Comparison of ENCODE assay signal across 1 cellular context in the genomic region with DNA sequence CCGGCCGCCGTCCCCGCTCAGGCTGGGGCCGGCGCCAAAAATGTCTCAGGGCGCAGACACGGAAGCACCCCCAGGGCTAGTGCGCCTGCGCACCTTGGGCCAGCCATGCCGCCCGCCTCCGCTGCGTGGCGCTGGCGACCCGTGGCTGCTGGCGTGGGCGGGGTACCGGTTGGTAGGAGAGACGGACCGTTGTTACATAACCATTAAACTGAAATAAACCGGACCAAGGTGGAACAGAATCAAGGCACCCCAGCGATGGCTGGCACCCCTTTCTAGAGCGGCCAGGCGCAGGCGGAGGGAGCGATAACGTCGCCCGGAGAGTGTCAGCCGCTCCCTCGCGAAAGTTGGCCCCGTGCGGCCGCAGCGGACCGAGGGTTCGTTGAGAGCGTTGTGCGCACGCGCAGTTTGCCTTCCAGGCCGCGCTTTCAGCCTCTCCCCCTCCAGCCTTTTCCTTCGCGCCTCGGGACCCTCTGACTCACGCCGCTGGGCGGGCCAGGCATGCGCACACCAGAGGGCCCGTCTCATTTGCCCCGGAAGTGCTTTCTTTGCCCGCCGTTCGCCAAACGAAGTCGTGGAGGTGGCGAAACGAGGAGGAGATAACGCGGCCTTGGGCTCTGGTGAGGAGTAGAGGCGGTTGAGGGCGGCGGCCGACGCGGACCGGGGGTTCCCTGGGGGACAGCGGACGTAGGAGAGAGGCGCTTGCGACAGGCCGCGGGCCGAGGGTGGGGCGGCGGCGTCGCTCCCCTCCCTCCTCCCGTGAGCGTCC.
TF ChIP-seq lines count a peak whose summit lies in the region.

A gene with protein sequence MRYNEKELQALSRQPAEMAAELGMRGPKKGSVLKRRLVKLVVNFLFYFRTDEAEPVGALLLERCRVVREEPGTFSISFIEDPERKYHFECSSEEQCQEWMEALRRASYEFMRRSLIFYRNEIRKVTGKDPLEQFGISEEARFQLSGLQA (minus strand): TSS at position 45 of the 766 bp plus-strand sequence. CDS start 81 bp downstream, outside the sequence.
A gene with protein sequence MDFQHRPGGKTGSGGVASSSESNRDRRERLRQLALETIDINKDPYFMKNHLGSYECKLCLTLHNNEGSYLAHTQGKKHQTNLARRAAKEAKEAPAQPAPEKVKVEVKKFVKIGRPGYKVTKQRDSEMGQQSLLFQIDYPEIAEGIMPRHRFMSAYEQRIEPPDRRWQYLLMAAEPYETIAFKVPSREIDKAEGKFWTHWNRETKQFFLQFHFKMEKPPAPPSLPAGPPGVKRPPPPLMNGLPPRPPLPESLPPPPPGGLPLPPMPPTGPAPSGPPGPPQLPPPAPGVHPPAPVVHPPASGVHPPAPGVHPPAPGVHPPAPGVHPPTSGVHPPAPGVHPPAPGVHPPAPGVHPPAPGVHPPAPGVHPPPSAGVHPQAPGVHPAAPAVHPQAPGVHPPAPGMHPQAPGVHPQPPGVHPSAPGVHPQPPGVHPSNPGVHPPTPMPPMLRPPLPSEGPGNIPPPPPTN (plus strand): TSS at position 540 of the 766 bp plus-strand sequence. CDS start 6,595 bp downstream, outside the sequence.

TF ChIP-seq in A549, 52 proteins besides CTCF, POLR2A, EP300 and RAD21 (continued from another document):
- TF ChIP-seq, protein P1, sequence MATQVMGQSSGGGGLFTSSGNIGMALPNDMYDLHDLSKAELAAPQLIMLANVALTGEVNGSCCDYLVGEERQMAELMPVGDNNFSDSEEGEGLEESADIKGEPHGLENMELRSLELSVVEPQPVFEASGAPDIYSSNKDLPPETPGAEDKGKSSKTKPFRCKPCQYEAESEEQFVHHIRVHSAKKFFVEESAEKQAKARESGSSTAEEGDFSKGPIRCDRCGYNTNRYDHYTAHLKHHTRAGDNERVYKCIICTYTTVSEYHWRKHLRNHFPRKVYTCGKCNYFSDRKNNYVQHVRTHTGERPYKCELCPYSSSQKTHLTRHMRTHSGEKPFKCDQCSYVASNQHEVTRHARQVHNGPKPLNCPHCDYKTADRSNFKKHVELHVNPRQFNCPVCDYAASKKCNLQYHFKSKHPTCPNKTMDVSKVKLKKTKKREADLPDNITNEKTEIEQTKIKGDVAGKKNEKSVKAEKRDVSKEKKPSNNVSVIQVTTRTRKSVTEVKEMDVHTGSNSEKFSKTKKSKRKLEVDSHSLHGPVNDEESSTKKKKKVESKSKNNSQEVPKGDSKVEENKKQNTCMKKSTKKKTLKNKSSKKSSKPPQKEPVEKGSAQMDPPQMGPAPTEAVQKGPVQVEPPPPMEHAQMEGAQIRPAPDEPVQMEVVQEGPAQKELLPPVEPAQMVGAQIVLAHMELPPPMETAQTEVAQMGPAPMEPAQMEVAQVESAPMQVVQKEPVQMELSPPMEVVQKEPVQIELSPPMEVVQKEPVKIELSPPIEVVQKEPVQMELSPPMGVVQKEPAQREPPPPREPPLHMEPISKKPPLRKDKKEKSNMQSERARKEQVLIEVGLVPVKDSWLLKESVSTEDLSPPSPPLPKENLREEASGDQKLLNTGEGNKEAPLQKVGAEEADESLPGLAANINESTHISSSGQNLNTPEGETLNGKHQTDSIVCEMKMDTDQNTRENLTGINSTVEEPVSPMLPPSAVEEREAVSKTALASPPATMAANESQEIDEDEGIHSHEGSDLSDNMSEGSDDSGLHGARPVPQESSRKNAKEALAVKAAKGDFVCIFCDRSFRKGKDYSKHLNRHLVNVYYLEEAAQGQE (IDR thresholded peaks at IDR 0.05), result no peak
- TF ChIP-seq, protein P2, sequence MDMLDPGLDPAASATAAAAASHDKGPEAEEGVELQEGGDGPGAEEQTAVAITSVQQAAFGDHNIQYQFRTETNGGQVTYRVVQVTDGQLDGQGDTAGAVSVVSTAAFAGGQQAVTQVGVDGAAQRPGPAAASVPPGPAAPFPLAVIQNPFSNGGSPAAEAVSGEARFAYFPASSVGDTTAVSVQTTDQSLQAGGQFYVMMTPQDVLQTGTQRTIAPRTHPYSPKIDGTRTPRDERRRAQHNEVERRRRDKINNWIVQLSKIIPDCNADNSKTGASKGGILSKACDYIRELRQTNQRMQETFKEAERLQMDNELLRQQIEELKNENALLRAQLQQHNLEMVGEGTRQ (IDR thresholded peaks at IDR 0.05), result 0 out of 2 replicates have a peak, but pooled peaks have one; percentile 30
- TF ChIP-seq HOXB5 (CRISPR knock-in tag; IDR thresholded peaks at IDR 0.05), result peak; percentile 54; the same call in 1 of the 2 replicates
- TF ChIP-seq, protein P3, sequence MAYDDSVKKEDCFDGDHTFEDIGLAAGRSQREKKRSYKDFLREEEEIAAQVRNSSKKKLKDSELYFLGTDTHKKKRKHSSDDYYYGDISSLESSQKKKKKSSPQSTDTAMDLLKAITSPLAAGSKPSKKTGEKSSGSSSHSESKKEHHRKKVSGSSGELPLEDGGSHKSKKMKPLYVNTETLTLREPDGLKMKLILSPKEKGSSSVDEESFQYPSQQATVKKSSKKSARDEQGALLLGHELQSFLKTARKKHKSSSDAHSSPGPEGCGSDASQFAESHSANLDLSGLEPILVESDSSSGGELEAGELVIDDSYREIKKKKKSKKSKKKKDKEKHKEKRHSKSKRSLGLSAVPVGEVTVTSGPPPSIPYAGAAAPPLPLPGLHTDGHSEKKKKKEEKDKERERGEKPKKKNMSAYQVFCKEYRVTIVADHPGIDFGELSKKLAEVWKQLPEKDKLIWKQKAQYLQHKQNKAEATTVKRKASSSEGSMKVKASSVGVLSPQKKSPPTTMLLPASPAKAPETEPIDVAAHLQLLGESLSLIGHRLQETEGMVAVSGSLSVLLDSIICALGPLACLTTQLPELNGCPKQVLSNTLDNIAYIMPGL (CRISPR knock-in tag; IDR thresholded peaks at IDR 0.05; ENCODE audit: borderline replicate concordance), result no peak
- TF ChIP-seq TFCP2L1 (CRISPR knock-in tag; IDR thresholded peaks at IDR 0.05), result no peak
- TF ChIP-seq, protein P4, sequence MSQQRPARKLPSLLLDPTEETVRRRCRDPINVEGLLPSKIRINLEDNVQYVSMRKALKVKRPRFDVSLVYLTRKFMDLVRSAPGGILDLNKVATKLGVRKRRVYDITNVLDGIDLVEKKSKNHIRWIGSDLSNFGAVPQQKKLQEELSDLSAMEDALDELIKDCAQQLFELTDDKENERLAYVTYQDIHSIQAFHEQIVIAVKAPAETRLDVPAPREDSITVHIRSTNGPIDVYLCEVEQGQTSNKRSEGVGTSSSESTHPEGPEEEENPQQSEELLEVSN (IDR thresholded peaks at IDR 0.05; ENCODE audit: borderline replicate concordance, low read depth), result peak; percentile 95
- no peak for TF ChIP-seq RNF2 (IDR thresholded peaks at IDR 0.05; ENCODE audit: borderline replicate concordance, low read depth)
- no peak for TF ChIP-seq RCOR1 (IDR thresholded peaks at IDR 0.05; ENCODE audit: low read depth, low read length)
- no peak for TF ChIP-seq BHLHE40 (IDR thresholded peaks at IDR 0.05; ENCODE audit: low read depth, low read length)
- TF ChIP-seq EHF (CRISPR knock-in tag; IDR thresholded peaks at IDR 0.05), result no peak
- TF ChIP-seq SMC3 (IDR thresholded peaks at IDR 0.05), result peak; percentile 72
- no peak for TF ChIP-seq TP53 (CRISPR knock-in tag; IDR thresholded peaks at IDR 0.05)
- TF ChIP-seq CBX2 (IDR thresholded peaks at IDR 0.05; ENCODE audit: borderline replicate concordance, low read depth), result no peak
- TF ChIP-seq KDM1A (IDR thresholded peaks at IDR 0.05; ENCODE audit: low read depth), result no peak
- TF ChIP-seq, protein P5, sequence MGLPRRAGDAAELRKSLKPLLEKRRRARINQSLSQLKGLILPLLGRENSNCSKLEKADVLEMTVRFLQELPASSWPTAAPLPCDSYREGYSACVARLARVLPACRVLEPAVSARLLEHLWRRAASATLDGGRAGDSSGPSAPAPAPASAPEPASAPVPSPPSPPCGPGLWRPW (IDR thresholded peaks at IDR 0.05), result no peak
- TF ChIP-seq RARB (CRISPR knock-in tag; IDR thresholded peaks at IDR 0.05), result no peak
- TF ChIP-seq, protein P6, sequence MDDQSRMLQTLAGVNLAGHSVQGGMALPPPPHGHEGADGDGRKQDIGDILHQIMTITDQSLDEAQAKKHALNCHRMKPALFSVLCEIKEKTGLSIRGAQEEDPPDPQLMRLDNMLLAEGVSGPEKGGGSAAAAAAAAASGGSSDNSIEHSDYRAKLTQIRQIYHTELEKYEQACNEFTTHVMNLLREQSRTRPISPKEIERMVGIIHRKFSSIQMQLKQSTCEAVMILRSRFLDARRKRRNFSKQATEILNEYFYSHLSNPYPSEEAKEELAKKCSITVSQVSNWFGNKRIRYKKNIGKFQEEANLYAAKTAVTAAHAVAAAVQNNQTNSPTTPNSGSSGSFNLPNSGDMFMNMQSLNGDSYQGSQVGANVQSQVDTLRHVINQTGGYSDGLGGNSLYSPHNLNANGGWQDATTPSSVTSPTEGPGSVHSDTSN (IDR thresholded peaks at IDR 0.05), result no peak
- TF ChIP-seq EHMT2 (IDR thresholded peaks at IDR 0.05; ENCODE audit: low read depth), result no peak
- no peak for TF ChIP-seq FOSB (CRISPR knock-in tag; IDR thresholded peaks at IDR 0.05)
- no peak for TF ChIP-seq RFX5 (IDR thresholded peaks at IDR 0.05)
- no peak for TF ChIP-seq CHD4 (IDR thresholded peaks at IDR 0.05; ENCODE audit: borderline replicate concordance)
- no peak for TF ChIP-seq FOXS1 (CRISPR knock-in tag; IDR thresholded peaks at IDR 0.05)
- TF ChIP-seq POLR2AphosphoS2 (conservative IDR thresholded peaks at IDR 0.05; ENCODE audit: low read length), result no peak
- TF ChIP-seq, protein P7, sequence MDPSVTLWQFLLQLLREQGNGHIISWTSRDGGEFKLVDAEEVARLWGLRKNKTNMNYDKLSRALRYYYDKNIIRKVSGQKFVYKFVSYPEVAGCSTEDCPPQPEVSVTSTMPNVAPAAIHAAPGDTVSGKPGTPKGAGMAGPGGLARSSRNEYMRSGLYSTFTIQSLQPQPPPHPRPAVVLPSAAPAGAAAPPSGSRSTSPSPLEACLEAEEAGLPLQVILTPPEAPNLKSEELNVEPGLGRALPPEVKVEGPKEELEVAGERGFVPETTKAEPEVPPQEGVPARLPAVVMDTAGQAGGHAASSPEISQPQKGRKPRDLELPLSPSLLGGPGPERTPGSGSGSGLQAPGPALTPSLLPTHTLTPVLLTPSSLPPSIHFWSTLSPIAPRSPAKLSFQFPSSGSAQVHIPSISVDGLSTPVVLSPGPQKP (IDR thresholded peaks at IDR 0.05; ENCODE audit: low read depth, low read length), result no peak
- no peak for TF ChIP-seq SREBF2 (IDR thresholded peaks at IDR 0.05)
- no peak for TF ChIP-seq CHD2 (IDR thresholded peaks at IDR 0.05; ENCODE audit: low read length, partially characterized antibody)
- TF ChIP-seq MAFK (IDR thresholded peaks at IDR 0.05; ENCODE audit: partially characterized antibody), result no peak
- no peak for TF ChIP-seq NFE2L2 (conservative IDR thresholded peaks at IDR 0.05; ENCODE audit: low read length)
- TF ChIP-seq HOXB13 (CRISPR knock-in tag; IDR thresholded peaks at IDR 0.05; ENCODE audit: low read depth), result no peak
- no peak for TF ChIP-seq ZSCAN20 (CRISPR knock-in tag; IDR thresholded peaks at IDR 0.05)
- no peak for TF ChIP-seq ZNF302 (CRISPR knock-in tag; IDR thresholded peaks at IDR 0.05)
- TF ChIP-seq, protein P8, sequence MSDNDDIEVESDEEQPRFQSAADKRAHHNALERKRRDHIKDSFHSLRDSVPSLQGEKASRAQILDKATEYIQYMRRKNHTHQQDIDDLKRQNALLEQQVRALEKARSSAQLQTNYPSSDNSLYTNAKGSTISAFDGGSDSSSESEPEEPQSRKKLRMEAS (IDR thresholded peaks at IDR 0.05), result peak; percentile 94
- no peak for TF ChIP-seq HEYL (CRISPR knock-in tag; IDR thresholded peaks at IDR 0.05)
- TF ChIP-seq ZC3H11A (IDR thresholded peaks at IDR 0.05), result no peak
- TF ChIP-seq JUNB (IDR thresholded peaks at IDR 0.05), result no peak
- TF ChIP-seq CBX8 (IDR thresholded peaks at IDR 0.05), result no peak
- 0 out of 2 replicates have a peak, but pooled peaks have one; percentile 32 for TF ChIP-seq MAZ (IDR thresholded peaks at IDR 0.05; ENCODE audit: borderline replicate concordance, low read depth, low read length)
- no peak for TF ChIP-seq GATA3 (IDR thresholded peaks at IDR 0.05; ENCODE audit: borderline replicate concordance)
- TF ChIP-seq KDM5A (IDR thresholded peaks at IDR 0.05), result no peak
